Comparison of ENCODE assay signal across 1 cellular context in genomic region chr14:94484476-94484875, GRCh38.
TF ChIP-seq lines count a peak whose summit lies in the region.

No MANE protein-coding gene starts in this region.

TF ChIP-seq in HEK293, 187 proteins besides CTCF, POLR2A, EP300 and RAD21:
- TF ChIP-seq, protein P1, sequence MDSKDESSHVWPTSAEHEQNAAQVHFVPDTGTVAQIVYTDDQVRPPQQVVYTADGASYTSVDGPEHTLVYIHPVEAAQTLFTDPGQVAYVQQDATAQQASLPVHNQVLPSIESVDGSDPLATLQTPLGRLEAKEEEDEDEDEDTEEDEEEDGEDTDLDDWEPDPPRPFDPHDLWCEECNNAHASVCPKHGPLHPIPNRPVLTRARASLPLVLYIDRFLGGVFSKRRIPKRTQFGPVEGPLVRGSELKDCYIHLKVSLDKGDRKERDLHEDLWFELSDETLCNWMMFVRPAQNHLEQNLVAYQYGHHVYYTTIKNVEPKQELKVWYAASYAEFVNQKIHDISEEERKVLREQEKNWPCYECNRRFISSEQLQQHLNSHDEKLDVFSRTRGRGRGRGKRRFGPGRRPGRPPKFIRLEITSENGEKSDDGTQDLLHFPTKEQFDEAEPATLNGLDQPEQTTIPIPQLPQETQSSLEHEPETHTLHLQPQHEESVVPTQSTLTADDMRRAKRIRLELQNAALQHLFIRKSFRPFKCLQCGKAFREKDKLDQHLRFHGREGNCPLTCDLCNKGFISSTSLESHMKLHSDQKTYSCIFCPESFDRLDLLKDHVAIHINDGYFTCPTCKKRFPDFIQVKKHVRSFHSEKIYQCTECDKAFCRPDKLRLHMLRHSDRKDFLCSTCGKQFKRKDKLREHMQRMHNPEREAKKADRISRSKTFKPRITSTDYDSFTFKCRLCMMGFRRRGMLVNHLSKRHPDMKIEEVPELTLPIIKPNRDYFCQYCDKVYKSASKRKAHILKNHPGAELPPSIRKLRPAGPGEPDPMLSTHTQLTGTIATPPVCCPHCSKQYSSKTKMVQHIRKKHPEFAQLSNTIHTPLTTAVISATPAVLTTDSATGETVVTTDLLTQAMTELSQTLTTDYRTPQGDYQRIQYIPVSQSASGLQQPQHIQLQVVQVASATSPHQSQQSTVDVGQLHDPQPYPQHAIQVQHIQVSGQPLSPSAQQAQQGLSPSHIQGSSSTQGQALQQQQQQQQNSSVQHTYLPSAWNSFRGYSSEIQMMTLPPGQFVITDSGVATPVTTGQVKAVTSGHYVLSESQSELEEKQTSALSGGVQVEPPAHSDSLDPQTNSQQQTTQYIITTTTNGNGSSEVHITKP (tag by site-specific recombination; IDR thresholded peaks at IDR 0.05): no peak
- peak; percentile 84 for TF ChIP-seq ZNF623 (tag by site-specific recombination; IDR thresholded peaks at IDR 0.05)
